8 cellular contexts compared by ENCODE assay signal in the genomic region with DNA sequence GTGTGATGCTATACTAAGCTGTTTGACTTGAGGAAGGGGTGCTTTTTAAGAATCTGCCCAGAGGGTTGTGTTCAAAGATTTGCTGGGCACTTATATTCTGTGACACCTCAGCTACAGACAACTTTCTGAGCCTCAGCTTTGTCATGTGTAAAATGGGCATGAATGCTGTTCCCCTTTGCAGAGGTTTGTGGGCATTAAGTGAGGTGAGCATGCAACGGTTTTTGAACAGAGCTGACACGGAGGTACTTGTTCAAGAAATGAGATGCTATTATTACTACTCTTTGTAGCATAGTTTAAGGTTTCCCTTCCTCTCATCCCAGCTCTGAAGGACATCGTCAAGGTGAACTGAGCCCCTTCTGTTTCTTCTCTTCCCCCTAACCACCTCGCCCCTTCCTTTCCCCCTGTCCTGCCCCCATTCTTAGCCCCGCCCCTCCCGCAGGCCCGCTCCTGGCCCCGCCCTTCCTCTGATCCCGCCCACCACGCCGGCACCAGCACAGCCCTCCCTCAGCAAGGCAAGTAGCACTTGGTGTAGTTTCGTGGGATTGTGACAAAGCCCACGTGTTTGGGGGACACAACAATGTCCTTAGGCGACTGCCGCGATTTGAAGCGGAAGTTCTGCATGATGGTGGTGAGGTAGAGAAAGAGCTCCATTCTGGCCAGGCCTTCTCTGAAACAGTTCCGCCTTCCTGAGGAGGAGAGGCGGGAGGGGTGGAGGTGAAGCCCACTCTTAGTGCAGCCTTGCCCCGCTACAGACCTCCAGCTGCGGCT. TPM values are rescaled to one million over a fixed set of nuclear protein-coding genes. Genes with fewer than 3 reads are reported as not detected.
DNase-seq lines count a peak whose midpoint lies in the region; ATAC-seq and TF ChIP-seq lines count a peak whose summit lies in the region.

No MANE protein-coding gene starts in this region.

- POLR2A ChIA-PET in activated CD8-positive, alpha-beta T cell treated with anti-CD3 and anti-CD28 coated beads for 36 hours (lab: Charles Lee): no interaction called here

- H3K4me1 Mint-ChIP-seq in activated CD8-positive, alpha-beta T cell treated with anti-CD3 and anti-CD28 coated beads for 36 hours (ENCODE audit: low read depth): peaks cover 12% of the 10 kb centered on the region

- peaks cover 5% of the 10 kb centered on the region for H3K4me1 ChIP-seq in HUES48 (ENCODE audit: control insufficient read depth, insufficient read depth, low read length)

- H3K4me3 Mint-ChIP-seq in activated CD8-positive, alpha-beta T cell treated with anti-CD3 and anti-CD28 coated beads for 36 hours: peak overlapping the region; percentile 62

- H3K4me3 ChIP-seq in HUES48 (ENCODE audit: low read depth, low read length): peak overlapping the region; percentile 64

- in situ Hi-C loops in ACHN (cut with HindIII; ENCODE audit: low pct_ligation_motif_present, low pct_unique_long_range_greater_than_20kb, low sequenced_read_pairs): no loop called here

- no peak overlapping the region for H3K27ac ChIP-seq in HUES48 (ENCODE audit: low read depth, low read length)

- intact Hi-C loops in activated CD8-positive, alpha-beta T cell treated with anti-CD3 and anti-CD28 coated beads for 36 hours (cut with micrococcal nuclease): no loop called here

- DNase-seq in activated CD8-positive, alpha-beta T cell treated with anti-CD3 and anti-CD28 coated beads for 36 hours: peak; percentile 69
- DNase-seq in germinal center (ENCODE audit: low spot score) (peak; percentile 61), ACHN (no peak)
- DNase-seq in stimulated activated CD8-positive, alpha-beta memory T cell treated with anti-CD3 and anti-CD28 coated beads, Interleukin-12 subunit alpha, Interleukin-12 subunit beta, amount 100 ng/mL, for 4 hours (ENCODE audit: low read depth): peak; percentile 15

- no peak for TF ChIP-seq CTCF in activated CD8-positive, alpha-beta T cell treated with anti-CD3 and anti-CD28 coated beads for 36 hours (IDR thresholded peaks at IDR 0.05)

- H3K9ac ChIP-seq in HUES48 (ENCODE audit: low read depth, low read length): 0 out of 2 replicates have a peak overlapping the region, but pooled peaks have one; percentile 12

- H3K36me3 Mint-ChIP-seq in activated CD8-positive, alpha-beta T cell treated with anti-CD3 and anti-CD28 coated beads for 36 hours (ENCODE audit: low read depth): no peaks in the 10 kb centered on the region

- peaks cover 3% of the 10 kb centered on the region for H3K9me3 Mint-ChIP-seq in activated CD8-positive, alpha-beta T cell treated with anti-CD3 and anti-CD28 coated beads for 36 hours

- peaks cover 17% of the 10 kb centered on the region for H3K9me3 ChIP-seq in HUES48 (ENCODE audit: control insufficient read depth, insufficient read depth, low read length)

- no peak overlapping the region for H3K27ac Mint-ChIP-seq in activated CD8-positive, alpha-beta T cell treated with anti-CD3 and anti-CD28 coated beads for 36 hours

- H3K27me3 ChIP-seq in HUES48 (ENCODE audit: control insufficient read depth, insufficient read depth, low read length): no peaks in the 10 kb centered on the region

- CTCF ChIA-PET in activated CD8-positive, alpha-beta T cell treated with anti-CD3 and anti-CD28 coated beads for 36 hours (lab: Charles Lee): no interaction called here

- H3K36me3 ChIP-seq in HUES48 (ENCODE audit: control insufficient read depth, insufficient read depth, low read length): no peaks in the 10 kb centered on the region

- H3K27me3 Mint-ChIP-seq in activated CD8-positive, alpha-beta T cell treated with anti-CD3 and anti-CD28 coated beads for 36 hours: peaks cover 15% of the 10 kb centered on the region

- ATAC-seq in activated CD8-positive, alpha-beta T cell treated with anti-CD3 and anti-CD28 coated beads for 36 hours: peak; percentile 95
- ATAC-seq in HG03025 (IDR thresholded peaks at IDR 0.05; ENCODE audit: low FRiP score, unreplicated experiment): no peak
- no peak for ATAC-seq in HG03432 (IDR thresholded peaks at IDR 0.05; ENCODE audit: unreplicated experiment)
- ATAC-seq in GM18868 (IDR thresholded peaks at IDR 0.05; ENCODE audit: unreplicated experiment): no peak

RNA-seq across cellular contexts. Expression of gene CYP2A7, which starts 26.1 kb away (rescaled TPM):
- total RNA-seq in activated CD8-positive, alpha-beta T cell treated with anti-CD3 and anti-CD28 coated beads for 36 hours: not detected

RNA-seq across cellular contexts. Expression of gene CYP2A6, which starts 57.9 kb away (rescaled TPM):
- under 1 TPM in 1 of 2 experiments, not detected in 1; 0.41 TPM for total RNA-seq in activated CD8-positive, alpha-beta T cell treated with anti-CD3 and anti-CD28 coated beads for 36 hours
